38 cellular contexts compared by ENCODE assay signal in genomic region chr12:70028515-70028914, GRCh38.
"Had no signal": no experiment of that assay in that cellular context is flagged by ENCODE, and none has a peak within 500 bp of the region (broad histone marks: within the 10 kb centered on the region; RNA-seq: fewer than 3 reads in every experiment).

No MANE protein-coding gene starts in this region.

- H3K27me3 Mint-ChIP-seq: activated naive CD8-positive, alpha-beta T cell; activated naive CD8-positive, alpha-beta T cell treated with anti-CD3 and anti-CD28 coated beads, Interleukin-2, amount 50 U/mL, for 24 hours; brain; central memory CD8-positive, alpha-beta T cell had no signal

- ATAC-seq: activated naive CD4-positive, alpha-beta T cell treated with anti-CD3 and anti-CD28 coated beads, Interleukin-2, amount 50 U/mL, for 72 hours; activated naive CD8-positive, alpha-beta T cell treated with anti-CD3 and anti-CD28 coated beads, Interleukin-2, amount 50 U/mL, for 24 hours; activated T-cell treated with anti-CD3 and anti-CD28 coated beads, Interleukin-2, amount 50 U/mL, for 4 hours; activated T-cell treated with anti-CD3 and anti-CD28 coated beads, Interleukin-2, amount 50 U/mL, for 72 hours; activated T-helper 17 cell treated with anti-CD3 and anti-CD28 coated beads, Interleukin-2, amount 50 U/mL, for 72 hours; body of pancreas had no signal

- H3K36me3 Mint-ChIP-seq: activated naive CD4-positive, alpha-beta T cell treated with anti-CD3 and anti-CD28 coated beads, Interleukin-2, amount 10 ng/mL, durations not matched to agents 7 days and 5 days; activated naive CD4-positive, alpha-beta T cell treated with anti-CD3 and anti-CD28 coated beads, Interleukin-2, amount 50 U/mL, for 24 hours; activated naive CD4-positive, alpha-beta T cell treated with anti-CD3 and anti-CD28 coated beads, Interleukin-2, amount 50 U/mL, for 72 hours; activated naive CD8-positive, alpha-beta T cell; activated naive CD8-positive, alpha-beta T cell treated with anti-CD3 and anti-CD28 coated beads for 36 hours; activated naive CD8-positive, alpha-beta T cell treated with anti-CD3 and anti-CD28 coated beads, Interleukin-2, amount 10 ng/mL, durations not matched to agents 7 days and 5 days; brain had no signal

- H3K9me3 ChIP-seq: adrenal gland, ascending aorta, body of pancreas had no signal

- H3K4me3 Mint-ChIP-seq: activated naive CD4-positive, alpha-beta T cell treated with anti-CD3 and anti-CD28 coated beads for 36 hours; activated naive CD4-positive, alpha-beta T cell treated with anti-CD3 and anti-CD28 coated beads, Interleukin-2, amount 10 ng/mL, durations not matched to agents 7 days and 5 days; activated naive CD4-positive, alpha-beta T cell treated with anti-CD3 and anti-CD28 coated beads, Interleukin-2, amount 50 U/mL, for 24 hours; activated naive CD8-positive, alpha-beta T cell; activated naive CD8-positive, alpha-beta T cell treated with anti-CD3 and anti-CD28 coated beads for 36 hours; activated naive CD8-positive, alpha-beta T cell treated with anti-CD3 and anti-CD28 coated beads, Interleukin-2, amount 10 ng/mL, durations not matched to agents 7 days and 5 days; activated naive CD8-positive, alpha-beta T cell treated with anti-CD3 and anti-CD28 coated beads, Interleukin-2, amount 50 U/mL, for 24 hours; activated T-cell treated with anti-CD3 and anti-CD28 coated beads, Interleukin-2, amount 50 U/mL, for 24 hours; activated T-cell treated with anti-CD3 and anti-CD28 coated beads, Interleukin-2, amount 50 U/mL, for 4 hours; activated T-cell treated with anti-CD3 and anti-CD28 coated beads, Interleukin-2, amount 50 U/mL, for 72 hours; activated T-helper 1 cell treated with anti-CD3 and anti-CD28 coated beads, Interleukin-12 subunit alpha, Interleukin-12 subunit beta, Interleukin-2, Interleukin-4 antibody, amounts not matched to agents 30 ng/mL and 10 ng/mL and 1 ng/mL, durations not matched to agents 14 hours and 24 hours and 36 hours; activated T-helper 17 cell treated with anti-CD3 and anti-CD28 coated beads, Interleukin-2, amount 50 U/mL, for 72 hours; brain; central memory CD8-positive, alpha-beta T cell had no signal

- H3K4me1 Mint-ChIP-seq: activated naive CD4-positive, alpha-beta T cell treated with anti-CD3 and anti-CD28 coated beads, Interleukin-2, amount 10 ng/mL, durations not matched to agents 7 days and 5 days; activated naive CD4-positive, alpha-beta T cell treated with anti-CD3 and anti-CD28 coated beads, Interleukin-2, amount 50 U/mL, for 24 hours; activated naive CD8-positive, alpha-beta T cell treated with anti-CD3 and anti-CD28 coated beads for 36 hours; activated naive CD8-positive, alpha-beta T cell treated with anti-CD3 and anti-CD28 coated beads, Interleukin-2, amount 10 ng/mL, durations not matched to agents 7 days and 5 days; activated naive CD8-positive, alpha-beta T cell treated with anti-CD3 and anti-CD28 coated beads, Interleukin-2, amount 50 U/mL, for 24 hours; activated T-helper 17 cell treated with anti-CD3 and anti-CD28 coated beads, Interleukin-2, amount 50 U/mL, for 72 hours; brain; central memory CD8-positive, alpha-beta T cell had no signal

- H3K27ac ChIP-seq: adrenal gland, ascending aorta, body of pancreas, brain microvascular endothelial cell, breast epithelium, cardiac muscle cell had no signal

- H3K9me3 Mint-ChIP-seq: activated naive CD4-positive, alpha-beta T cell treated with anti-CD3 and anti-CD28 coated beads for 36 hours; activated naive CD4-positive, alpha-beta T cell treated with anti-CD3 and anti-CD28 coated beads, Interleukin-2, amount 10 ng/mL, durations not matched to agents 7 days and 5 days; activated naive CD8-positive, alpha-beta T cell treated with anti-CD3 and anti-CD28 coated beads for 36 hours; activated naive CD8-positive, alpha-beta T cell treated with anti-CD3 and anti-CD28 coated beads, Interleukin-2, amount 10 ng/mL, durations not matched to agents 7 days and 5 days; activated naive CD8-positive, alpha-beta T cell treated with anti-CD3 and anti-CD28 coated beads, Interleukin-2, amount 50 U/mL, for 24 hours; activated T-cell treated with anti-CD3 and anti-CD28 coated beads, Interleukin-2, amount 50 U/mL, for 24 hours; activated T-cell treated with anti-CD3 and anti-CD28 coated beads, Interleukin-2, amount 50 U/mL, for 4 hours; activated T-cell treated with anti-CD3 and anti-CD28 coated beads, Interleukin-2, amount 50 U/mL, for 72 hours; activated T-helper 1 cell treated with anti-CD3 and anti-CD28 coated beads, Interleukin-12 subunit alpha, Interleukin-12 subunit beta, Interleukin-2, Interleukin-4 antibody, amounts not matched to agents 30 ng/mL and 10 ng/mL and 1 ng/mL, durations not matched to agents 14 hours and 24 hours and 36 hours; activated T-helper 17 cell treated with anti-CD3 and anti-CD28 coated beads, Interleukin-2, amount 50 U/mL, for 72 hours; activated T-helper 2 cell treated with anti-CD3 and anti-CD28 coated beads, Interferon-gamma antibody, Interleukin-2, Interleukin-4, amounts not matched to agents 10 μg/mL and 5 μg/mL and 100 μg/mL, durations not matched to agents 14 hours and 24 hours and 36 hours; central memory CD8-positive, alpha-beta T cell had no signal

- H3K27me3 ChIP-seq: adrenal gland, ascending aorta, body of pancreas, brain microvascular endothelial cell, breast epithelium, cardiac muscle cell had no signal

- DNase-seq: activated effector memory CD4-positive, alpha-beta T cell treated with anti-CD3 and anti-CD28 coated beads, Interleukin-2, amount 50 U/mL, for 16 hours; activated effector memory CD4-positive, alpha-beta T cell treated with Interleukin-2 at 50 U/mL for 16 hours; activated gamma-delta T cell; activated gamma-delta T cell treated with Interleukin-2 at 50 U/mL for 16 hours; activated naive CD4-positive, alpha-beta T cell; activated naive CD4-positive, alpha-beta T cell treated with anti-CD3 and anti-CD28 coated beads for 36 hours; activated naive CD4-positive, alpha-beta T cell treated with anti-CD3 and anti-CD28 coated beads, Interleukin-2, amount 10 ng/mL, durations not matched to agents 7 days and 5 days; activated naive CD4-positive, alpha-beta T cell treated with anti-CD3 and anti-CD28 coated beads, Interleukin-2, amount 50 U/mL, for 16 hours; activated naive CD4-positive, alpha-beta T cell treated with Interleukin-2 at 50 U/mL for 16 hours; activated naive CD8-positive, alpha-beta T cell treated with anti-CD3 and anti-CD28 coated beads for 36 hours; activated naive CD8-positive, alpha-beta T cell treated with anti-CD3 and anti-CD28 coated beads, Interleukin-2, amount 10 ng/mL, durations not matched to agents 7 days and 5 days; activated naive CD8-positive, alpha-beta T cell treated with anti-CD3 and anti-CD28 coated beads, Interleukin-2, amount 50 U/mL, for 24 hours; activated T-cell treated with anti-CD3 and anti-CD28 coated beads for 4 hours; activated T-cell treated with anti-CD3 and anti-CD28 coated beads, Interleukin-2, amount 50 U/mL, for 1 hour; activated T-cell treated with anti-CD3 and anti-CD28 coated beads, Interleukin-2, amount 50 U/mL, for 24 hours; activated T-cell treated with anti-CD3 and anti-CD28 coated beads, Interleukin-2, amount 50 U/mL, for 4 hours; activated T-cell treated with anti-CD3 and anti-CD28 coated beads, Interleukin-2, amount 50 U/mL, for 48 hours; activated T-cell treated with anti-CD3 and anti-CD28 coated beads, Interleukin-2, amount 50 U/mL, for 72 hours; adrenal gland; amniotic stem cell; amygdala; anterior cingulate cortex; body of pancreas; brain microvascular endothelial cell; caudate nucleus; central memory CD4-positive, alpha-beta T cell; cerebellar nuclear complex had no signal

- H3K4me3 ChIP-seq: adrenal gland, ascending aorta, body of pancreas, breast epithelium, cardiac muscle cell had no signal

- H3K36me3 ChIP-seq: adrenal gland, ascending aorta, brain microvascular endothelial cell, breast epithelium, cardiac muscle cell had no signal

- H3K4me1 ChIP-seq: adrenal gland, ascending aorta, body of pancreas, breast epithelium had no signal

- H3K27ac Mint-ChIP-seq: activated naive CD4-positive, alpha-beta T cell treated with anti-CD3 and anti-CD28 coated beads for 36 hours; activated naive CD4-positive, alpha-beta T cell treated with anti-CD3 and anti-CD28 coated beads, Interleukin-2, amount 10 ng/mL, durations not matched to agents 7 days and 5 days; activated naive CD4-positive, alpha-beta T cell treated with anti-CD3 and anti-CD28 coated beads, Interleukin-2, amount 50 U/mL, for 24 hours; activated naive CD4-positive, alpha-beta T cell treated with anti-CD3 and anti-CD28 coated beads, Interleukin-2, amount 50 U/mL, for 72 hours; activated naive CD8-positive, alpha-beta T cell; activated naive CD8-positive, alpha-beta T cell treated with anti-CD3 and anti-CD28 coated beads for 36 hours; activated naive CD8-positive, alpha-beta T cell treated with anti-CD3 and anti-CD28 coated beads, Interleukin-2, amount 10 ng/mL, durations not matched to agents 7 days and 5 days; activated naive CD8-positive, alpha-beta T cell treated with anti-CD3 and anti-CD28 coated beads, Interleukin-2, amount 50 U/mL, for 24 hours; activated T-cell treated with anti-CD3 and anti-CD28 coated beads, Interleukin-2, amount 50 U/mL, for 24 hours; activated T-cell treated with anti-CD3 and anti-CD28 coated beads, Interleukin-2, amount 50 U/mL, for 72 hours; activated T-helper 1 cell treated with anti-CD3 and anti-CD28 coated beads, Interleukin-12 subunit alpha, Interleukin-12 subunit beta, Interleukin-2, Interleukin-4 antibody, amounts not matched to agents 30 ng/mL and 10 ng/mL and 1 ng/mL, durations not matched to agents 14 hours and 24 hours and 36 hours; activated T-helper 17 cell treated with anti-CD3 and anti-CD28 coated beads, Interleukin-2, amount 50 U/mL, for 72 hours; activated T-helper 2 cell treated with anti-CD3 and anti-CD28 coated beads, Interferon-gamma antibody, Interleukin-2, Interleukin-4, amounts not matched to agents 10 μg/mL and 5 μg/mL and 100 μg/mL, durations not matched to agents 14 hours and 24 hours and 36 hours; brain had no signal
